13 cellular contexts compared by ENCODE assay signal in the genomic region with DNA sequence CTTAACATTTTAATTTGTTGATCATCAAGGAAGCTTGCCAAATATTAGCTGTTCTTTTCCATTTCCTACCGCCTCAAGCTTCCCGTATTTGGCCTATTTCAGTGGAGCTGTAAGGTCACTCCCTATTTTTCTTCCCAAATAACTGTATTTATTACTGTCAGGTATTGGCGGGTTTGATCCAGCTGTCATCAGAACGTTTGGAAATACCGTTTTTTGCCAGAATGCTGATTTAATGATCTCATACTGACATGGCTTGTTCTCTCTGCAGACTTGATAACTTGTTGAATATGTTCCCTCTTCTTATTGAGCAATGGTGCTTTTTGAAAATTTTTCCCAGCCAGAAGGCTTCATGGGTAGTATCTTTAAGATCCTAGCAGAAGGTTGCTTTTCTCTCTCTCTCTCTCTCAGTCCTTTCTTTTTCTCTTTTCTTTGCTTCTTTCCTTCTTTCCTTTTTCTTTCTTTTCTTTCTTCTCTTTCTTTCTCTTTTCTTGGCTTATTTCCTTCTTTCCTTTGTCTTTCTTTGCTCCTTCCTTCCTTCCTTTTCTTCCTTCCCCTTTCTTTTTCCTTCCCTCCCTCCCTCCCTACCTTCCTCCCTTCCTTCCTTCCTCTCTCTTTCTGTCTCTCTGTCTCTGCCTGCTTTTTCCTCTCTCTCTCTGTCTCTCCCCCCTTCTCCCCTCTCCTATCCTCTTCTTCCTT. TPM values are rescaled to one million over a fixed set of nuclear protein-coding genes. Genes with fewer than 3 reads are reported as not detected.
DNase-seq lines count a peak whose midpoint lies in the region; ATAC-seq, FAIRE-seq and TF ChIP-seq lines count a peak whose summit lies in the region.
"Had no signal": no experiment of that assay in that cellular context is flagged by ENCODE, and none has a peak within 500 bp of the region (broad histone marks: within the 10 kb centered on the region; RNA-seq: fewer than 3 reads in every experiment).

No MANE protein-coding gene starts in this region.

- H3K27ac ChIP-seq in A549 (peak overlapping the region; percentile 87 to 94), endodermal cell (ENCODE audit: low read depth, low read length) (no peak overlapping the region), mesenchymal stem cell (ENCODE audit: low read length, poor library complexity, severe bottlenecking) (peak overlapping the region; percentile 57)

- H3K4me2 ChIP-seq in A549 (peak overlapping the region; percentile 83), mesenchymal stem cell (ENCODE audit: low read length, poor library complexity, severe bottlenecking) (peak overlapping the region; percentile 25)

- DNase-seq in A549 (ENCODE audit: low read depth in 1 of 2, low spot score in 1 of 2): peak in 1 of 2 experiments; percentile 42
- peak; percentile 15 for DNase-seq in LHCN-M2 (ENCODE audit: low read depth)
- no peak for DNase-seq in endodermal cell
- DNase-seq in mesenchymal stem cell: no peak
- no peak for DNase-seq in iPS-NIHi7 (ENCODE audit: extremely low spot score)
- no peak for DNase-seq in activated T-cell treated with anti-CD3 and anti-CD28 coated beads, Interleukin-2, amount 50 U/mL, for 48 hours
- no peak for DNase-seq in activated T-cell treated with anti-CD3 and anti-CD28 coated beads for 4 hours
- DNase-seq: activated CD8-positive, alpha-beta T cell treated with anti-CD3 and anti-CD28 coated beads for 36 hours; activated naive CD8-positive, alpha-beta T cell treated with anti-CD3 and anti-CD28 coated beads, Interleukin-2, amount 50 U/mL, for 24 hours; GOT3; T-cell had no signal

- H3K27ac Mint-ChIP-seq in endodermal cell: peak overlapping the region; percentile 18
- H3K27ac Mint-ChIP-seq: activated CD8-positive, alpha-beta T cell treated with anti-CD3 and anti-CD28 coated beads for 36 hours; activated naive CD8-positive, alpha-beta T cell treated with anti-CD3 and anti-CD28 coated beads, Interleukin-2, amount 50 U/mL, for 24 hours; T-cell had no signal

- no peak overlapping the region for H4K8ac ChIP-seq in mesenchymal stem cell (ENCODE audit: low read length)

- H3K4me3 Mint-ChIP-seq in endodermal cell: no peak overlapping the region
- H3K4me3 Mint-ChIP-seq: activated CD8-positive, alpha-beta T cell treated with anti-CD3 and anti-CD28 coated beads for 36 hours; activated naive CD8-positive, alpha-beta T cell treated with anti-CD3 and anti-CD28 coated beads, Interleukin-2, amount 50 U/mL, for 24 hours; T-cell had no signal

- no peak overlapping the region for H3K4me3 ChIP-seq in A549
- H3K4me3 ChIP-seq in endodermal cell (ENCODE audit: low read length): no peak overlapping the region
- H3K4me3 ChIP-seq in mesenchymal stem cell (ENCODE audit: insufficient read depth in 1 of 2, low read depth in 1 of 2, low read length in 2 of 2): peak overlapping the region in 1 of 2 experiments; percentile 16

- H3K36me3 ChIP-seq in endodermal cell (ENCODE audit: control insufficient read depth, insufficient read depth, low read length) (peaks cover 5% of the 10 kb centered on the region), mesenchymal stem cell (ENCODE audit: control insufficient read depth in 1 of 2, insufficient read depth in 2 of 2, low read depth in 1 of 2, low read length in 2 of 2) (peaks cover 0 to 7% of the 10 kb centered on the region in 2 experiments)

- no peak overlapping the region for H2AK5ac ChIP-seq in mesenchymal stem cell (ENCODE audit: low read length, severe bottlenecking)

- ATAC-seq in A549 (no peak), HG02623 (IDR thresholded peaks at IDR 0.05; ENCODE audit: unreplicated experiment) (no peak)
- ATAC-seq: activated CD8-positive, alpha-beta T cell treated with anti-CD3 and anti-CD28 coated beads for 36 hours; activated naive CD8-positive, alpha-beta T cell treated with anti-CD3 and anti-CD28 coated beads, Interleukin-2, amount 50 U/mL, for 24 hours; T-cell had no signal

- H3K9me3 Mint-ChIP-seq in endodermal cell: no peaks in the 10 kb centered on the region
- H3K9me3 Mint-ChIP-seq: activated CD8-positive, alpha-beta T cell treated with anti-CD3 and anti-CD28 coated beads for 36 hours; activated naive CD8-positive, alpha-beta T cell treated with anti-CD3 and anti-CD28 coated beads, Interleukin-2, amount 50 U/mL, for 24 hours; T-cell had no signal

- H3K27me3 Mint-ChIP-seq in endodermal cell (ENCODE audit: insufficient read depth): no peaks in the 10 kb centered on the region
- H3K27me3 Mint-ChIP-seq: activated CD8-positive, alpha-beta T cell treated with anti-CD3 and anti-CD28 coated beads for 36 hours; activated naive CD8-positive, alpha-beta T cell treated with anti-CD3 and anti-CD28 coated beads, Interleukin-2, amount 50 U/mL, for 24 hours; T-cell had no signal

- H3K27me3 ChIP-seq in endodermal cell (ENCODE audit: control insufficient read depth, insufficient read depth, low read length, poor library complexity, severe bottlenecking): no peaks in the 10 kb centered on the region
- H3K27me3 ChIP-seq in mesenchymal stem cell (ENCODE audit: control insufficient read depth in 1 of 2, insufficient read depth in 1 of 2, low read length in 2 of 2): no peaks in the 10 kb centered on the region

- TF ChIP-seq CTCF in A549 (IDR thresholded peaks at IDR 0.05) (no peak; the same call in 2 of the 3 replicates), endodermal cell (conservative IDR thresholded peaks at IDR 0.05) (no peak)

- H4K91ac ChIP-seq in mesenchymal stem cell (ENCODE audit: low read length): no peak overlapping the region

- H2BK120ac ChIP-seq in mesenchymal stem cell (ENCODE audit: low read depth, low read length): no peak overlapping the region

- H2BK12ac ChIP-seq in mesenchymal stem cell (ENCODE audit: low read length in 2 of 2): no peak overlapping the region

- H2BK5ac ChIP-seq in mesenchymal stem cell (ENCODE audit: low read depth, low read length, poor library complexity, severe bottlenecking): no peak overlapping the region

- H3K4me1 ChIP-seq in A549 (peaks cover 72% of the 10 kb centered on the region), endodermal cell (ENCODE audit: control insufficient read depth, insufficient read depth, low read length) (no peaks in the 10 kb centered on the region), mesenchymal stem cell (ENCODE audit: control insufficient read depth, insufficient read depth, low read depth, low read length) (peaks cover 14% of the 10 kb centered on the region)

- FAIRE-seq in A549 (lab: Jason Lieb, UNC): no peak
- FAIRE-seq: keratinocyte had no signal

- POLR2A ChIA-PET in A549 (lab: Yijun Ruan, JAX): no interaction called here

- 15% methylated on average over 5 of the region's 5 CpGs for WGBS in A549 (ENCODE audit: missing lambda C conversion rate)
- 81 to 85% methylated on average over 4 to 5 of the region's 5 CpGs for WGBS in endodermal cell (ENCODE audit: insufficient coverage in 1 of 2, insufficient read length in 1 of 2), 2 experiments
- WGBS in mesenchymal stem cell: 100% methylated on average over 4 of the region's 5 CpGs

- H3K18ac ChIP-seq in mesenchymal stem cell (ENCODE audit: low read depth in 1 of 2, low read length in 2 of 2): no peak overlapping the region

- no peak for TF ChIP-seq POLR2A in A549 (IDR thresholded peaks at IDR 0.05; ENCODE audit: low read length)

- no peak for TF ChIP-seq RAD21 in A549 (conservative IDR thresholded peaks at IDR 0.05 in 1 of 2, IDR thresholded peaks at IDR 0.05 in 1 of 2)

- H3K4me1 Mint-ChIP-seq in endodermal cell: peaks cover 57% of the 10 kb centered on the region

- H2AFZ ChIP-seq in mesenchymal stem cell (ENCODE audit: low read depth, low read length): no peak overlapping the region

- H3K23ac ChIP-seq in mesenchymal stem cell (ENCODE audit: low read length in 2 of 2): no peak overlapping the region

- no peak overlapping the region for H2BK15ac ChIP-seq in mesenchymal stem cell (ENCODE audit: low read depth, poor library complexity, severe bottlenecking)

- H3K4ac ChIP-seq in mesenchymal stem cell (ENCODE audit: low read depth in 1 of 2, low read length in 2 of 2): no peak overlapping the region

- H3K9me3 ChIP-seq in A549 (no peaks in the 10 kb centered on the region), endodermal cell (ENCODE audit: control insufficient read depth, low read length) (no peaks in the 10 kb centered on the region), mesenchymal stem cell (ENCODE audit: control insufficient read depth, low read length) (no peaks in the 10 kb centered on the region)

- no peak for TF ChIP-seq EP300 in A549 (IDR thresholded peaks at IDR 0.05)

- peaks cover 5% of the 10 kb centered on the region for H3K36me3 Mint-ChIP-seq in endodermal cell (ENCODE audit: low read depth)

- H3K14ac ChIP-seq in mesenchymal stem cell (ENCODE audit: low read length in 2 of 2): no peak overlapping the region

- H3K9ac ChIP-seq in endodermal cell (ENCODE audit: extremely low read depth, low read length, poor library complexity, severe bottlenecking) (no peak overlapping the region), mesenchymal stem cell (ENCODE audit: low read length) (peak overlapping the region; percentile 68)

- CTCF ChIA-PET in A549 (lab: Yijun Ruan, JAX): interaction anchor here (1.0 to 4.4 kb wide), 4 partner anchors 13 to 412 kb away, joined by 3 to 40 read pairs (median 4); no protein-coding TSS in a partner anchor

- H3K79me1 ChIP-seq in mesenchymal stem cell (replicated peaks; ENCODE audit: low read length, poor library complexity, severe bottlenecking): peaks cover 51% of the 10 kb centered on the region

TF ChIP-seq in A549, 52 proteins besides CTCF, POLR2A, EP300 and RAD21:
- peak; percentile 9 to 27; a peak in 2 of 4 replicates for TF ChIP-seq CEBPB (IDR thresholded peaks at IDR 0.05)
- no peak for TF ChIP-seq ZFP36 (IDR thresholded peaks at IDR 0.05; ENCODE audit: borderline replicate concordance, partially characterized antibody)
TF ChIP-seq in A549: peak in this region for 1.

RNA-seq across cellular contexts. Expression of a gene that starts 42.1 kb away (rescaled TPM):
- 32.7 and 34.9 TPM in 2 replicates for polyA plus RNA-seq in A549 (2011; rRNA removed)
- polyA plus RNA-seq in A549 (2012; cell fraction: cytosol; rRNA removed): 37.6 and 46.3 TPM in 2 replicates
- 33.9 and 40.4 TPM in 2 replicates for polyA plus RNA-seq in A549 (2012; cell fraction: nucleus; rRNA removed)
- polyA plus RNA-seq in A549 (2017; fragmentation: RNase III; extraction: RNeasy Plus Mini Kit Qiagen cat#74134 plus additional on column Dnase treatment): 32.5 to 35.3 TPM (median 33.4 TPM) in 3 replicates
- 40.4 and 47.0 TPM in 2 replicates for polyA minus RNA-seq in A549 (2011; rRNA and poly(A)+ RNA removed)
- total RNA-seq in LHCN-M2 (2014; rRNA removed): 26.4 and 33.3 TPM in 2 replicates
- polyA plus RNA-seq in LHCN-M2 (2012): 20.1 TPM
- 100 to 1,000 TPM in 1 of 2 donors, 10 to 100 TPM in 1; 85.1 to 108 TPM for total RNA-seq in endodermal cell
- 49.5 TPM for polyA plus RNA-seq in endodermal cell (2013, experiment 1 of 2)
- polyA plus RNA-seq in endodermal cell (2013, experiment 2 of 2): 50.8 TPM
- polyA plus RNA-seq in mesenchymal stem cell (2013, experiment 1 of 2): 62.6 TPM
- polyA plus RNA-seq in mesenchymal stem cell (2013, experiment 2 of 2): 60.3 TPM
